Comparison of ENCODE assay signal across 9 cellular contexts in genomic region chr2:231554748-231555545, GRCh38. TPM values are rescaled to one million over a fixed set of nuclear protein-coding genes. Genes with fewer than 3 reads are reported as not detected.
DNase-seq lines count a peak whose midpoint lies in the region; ATAC-seq and TF ChIP-seq lines count a peak whose summit lies in the region.
"Had no signal": no experiment of that assay in that cellular context is flagged by ENCODE, and none has a peak within 500 bp of the region (broad histone marks: within the 10 kb centered on the region; RNA-seq: fewer than 3 reads in every experiment).

No MANE protein-coding gene starts in this region.

- peak; percentile 45 to 90 (median 74) for ATAC-seq in heart left ventricle

- CTCF ChIA-PET in A673 (lab: Charles Lee), result interaction anchor here (0.6 kb wide), 1 partner anchor 76 kb away, joined by 3 read pairs; no protein-coding TSS in a partner anchor

- WGBS in heart left ventricle, 4 donors, result 55 to 60% (median 57%) methylated on average over 14 of the region's 14 CpGs
- 43 to 48% methylated on average over 14 of the region's 14 CpGs for WGBS in sigmoid colon, 2 donors

- H3K36me3 ChIP-seq in heart left ventricle (no peaks in the 10 kb centered on the region), sigmoid colon (no peaks in the 10 kb centered on the region), A673 (ENCODE audit: insufficient read depth, low read length, poor library complexity, severe bottlenecking) (no peaks in the 10 kb centered on the region)
- H3K36me3 ChIP-seq in effector memory CD4-positive, alpha-beta T cell (ENCODE audit: control insufficient read depth, insufficient read depth, low read length), result no peaks in the 10 kb centered on the region

- POLR2A ChIA-PET in A673 (lab: Charles Lee; ENCODE audit: low non-redundant PET), result no interaction called here

- peaks cover 0 to 8% (median 0%) of the 10 kb centered on the region in 9 donors for H3K27me3 ChIP-seq in heart left ventricle
- no peaks in the 10 kb centered on the region for H3K27me3 ChIP-seq in sigmoid colon
- H3K27me3 ChIP-seq in A673 (replicated peaks; ENCODE audit: insufficient read depth, low read depth, low read length, poor library complexity), result no peaks in the 10 kb centered on the region
- H3K27me3 ChIP-seq in effector memory CD4-positive, alpha-beta T cell (replicated peaks; ENCODE audit: control insufficient read depth, insufficient read depth, low read length, poor library complexity, severe bottlenecking), result no peaks in the 10 kb centered on the region

- H3K27ac ChIP-seq in heart left ventricle, result peak overlapping the region; percentile 0 to 84 (median 74)
- H3K27ac ChIP-seq in sigmoid colon, result peak overlapping the region; percentile 67 to 75 (median 74)
- no peak overlapping the region for H3K27ac ChIP-seq in A673 (ENCODE audit: low read depth, low read length, poor library complexity, severe bottlenecking)
- no peak overlapping the region for H3K27ac ChIP-seq in effector memory CD4-positive, alpha-beta T cell (ENCODE audit: insufficient read depth, low read length, poor library complexity, severe bottlenecking)

- intact Hi-C loops in heart left ventricle (cut with DNase I), result loop anchor here in 8 of 10 donors (5.0 to 10.0 kb wide), 4 partner anchors 33 to 73 kb away; no protein-coding TSS in a partner anchor
- intact Hi-C loops in sigmoid colon (cut with DNase I), result loop anchor here (5.0 kb wide), 1 partner anchor 38 kb away; no protein-coding TSS in a partner anchor
- intact Hi-C loops in A673 (cut with micrococcal nuclease; ENCODE audit: unreplicated experiment), result no loop called here

- TF ChIP-seq CTCF in heart left ventricle (IDR thresholded peaks at IDR 0.05), result no peak
- TF ChIP-seq CTCF in sigmoid colon (IDR thresholded peaks at IDR 0.05), result no peak
- TF ChIP-seq CTCF in A673 (conservative IDR thresholded peaks at IDR 0.05; ENCODE audit: low read depth, low read length), result no peak

- H3K9me3 ChIP-seq in heart left ventricle (peaks cover 0 to 14% (median 10%) of the 10 kb centered on the region in 12 donors), sigmoid colon (peaks cover 0 to 6% (median 2%) of the 10 kb centered on the region in 4 donors), A673 (ENCODE audit: low read depth, low read length, poor library complexity, severe bottlenecking) (peaks cover 14% of the 10 kb centered on the region)
- no peaks in the 10 kb centered on the region for H3K9me3 ChIP-seq in effector memory CD4-positive, alpha-beta T cell (ENCODE audit: control insufficient read depth, low read length)

- BruUV-seq in A673 (replicated peaks; lab: Mats Ljungman, UMichigan), result no TSS peak

- no peak for TF ChIP-seq POLR2A in heart left ventricle (IDR thresholded peaks at IDR 0.05)
- no peak for TF ChIP-seq POLR2A in sigmoid colon (IDR thresholded peaks at IDR 0.05)

- in situ Hi-C loops in SK-MEL-5 (cut with HindIII; ENCODE audit: low pct_unique_long_range_greater_than_20kb, low sequenced_read_pairs), result no loop called here

- H3K4me3 ChIP-seq in GM08714 (ENCODE audit: low read length), result peak overlapping the region; percentile 16; the same call in 1 of the 2 replicates
- H3K4me3 ChIP-seq in heart left ventricle, result peak overlapping the region in 10 of 12 donors; percentile 2 to 52 (median 38)
- H3K4me3 ChIP-seq in sigmoid colon, result peak overlapping the region in 3 of 4 donors; percentile 21 to 30 (median 28)
- no peak overlapping the region for H3K4me3 ChIP-seq in A673 (ENCODE audit: low read depth, low read length, poor library complexity, severe bottlenecking)
- H3K4me3 ChIP-seq in effector memory CD4-positive, alpha-beta T cell (ENCODE audit: insufficient read depth, low read depth, low read length, poor library complexity, severe bottlenecking), result no peak overlapping the region

- DNase-seq in SK-MEL-5 (ENCODE audit: low read depth, low spot score) (peak; percentile 23), heart left ventricle (peak; percentile 61 to 83 (median 73)), sigmoid colon (peak; percentile 90), A673 (ENCODE audit: low spot score) (no peak), SK-N-DZ (ENCODE audit: low spot score) (no peak), SHP77 treated with DMSO at 0.1 percent for 48 hours (lab: John Stamatoyannopoulos, UW) (no peak)
- DNase-seq in effector memory CD4-positive, alpha-beta T cell, result no peak

- H3K4me1 ChIP-seq in heart left ventricle, result peaks cover 0 to 27% (median 14%) of the 10 kb centered on the region in 12 donors
- peaks cover 0 to 20% (median 12%) of the 10 kb centered on the region in 4 donors for H3K4me1 ChIP-seq in sigmoid colon
- no peaks in the 10 kb centered on the region for H3K4me1 ChIP-seq in A673 (ENCODE audit: insufficient read depth, low read length, poor library complexity, severe bottlenecking)
- peaks cover 6% of the 10 kb centered on the region for H3K4me1 ChIP-seq in effector memory CD4-positive, alpha-beta T cell (ENCODE audit: control insufficient read depth, insufficient read depth, low read length, poor library complexity, severe bottlenecking)

- TF ChIP-seq EP300 in sigmoid colon (IDR thresholded peaks at IDR 0.05), result no peak

RNA-seq across cellular contexts. Expression of gene NMUR1, which starts 24.7 kb away (rescaled TPM):
- 0.18 TPM in 1 of 2 replicates, not detected in the other for total RNA-seq in SK-MEL-5 (2014; rRNA removed; shearing (Covaris generic))
- polyA plus RNA-seq in SK-MEL-5 (2015; cell fraction: cytosol; rRNA removed), result 0.06 TPM in 1 of 2 replicates, not detected in the other
- not detected in 2 replicates for polyA plus RNA-seq in SK-MEL-5 (2015; cell fraction: nucleus; rRNA removed)
- total RNA-seq in heart left ventricle (under 1 TPM in 7 of 9 donors, not detected in 2; 0.12 to 0.71 (median 0.53) TPM), sigmoid colon (under 1 TPM in 3 of 4 donors, not detected in 1; 0.14 to 0.36 (median 0.16) TPM), A673 (2021) (not detected in 2 replicates)
- polyA plus RNA-seq in heart left ventricle (under 1 TPM; 0.10 to 0.23 TPM), sigmoid colon (under 1 TPM in 2 of 3 donors, not detected in 1; 0.23 to 0.28 TPM)
- polyA plus RNA-seq in SK-N-DZ (2014; cell fraction: cytosol; rRNA removed), result not detected in 2 replicates
- not detected in 2 replicates for polyA plus RNA-seq in SK-N-DZ (2014; cell fraction: nucleus; rRNA removed)
- total RNA-seq: bronchial epithelial cell had no signal

RNA-seq across cellular contexts. Expression of gene TEX44, which starts 37.7 kb away (rescaled TPM):
- total RNA-seq in SK-MEL-5 (2014; rRNA removed; shearing (Covaris generic)), result not detected in 2 replicates
- not detected in 2 replicates for polyA plus RNA-seq in SK-MEL-5 (2015; cell fraction: cytosol; rRNA removed)
- polyA plus RNA-seq in SK-MEL-5 (2015; cell fraction: nucleus; rRNA removed), result not detected in 2 replicates
- total RNA-seq in heart left ventricle, result not detected
- polyA plus RNA-seq in heart left ventricle, result not detected
- total RNA-seq in sigmoid colon, result not detected
- polyA plus RNA-seq in sigmoid colon, result not detected
- total RNA-seq in A673 (2021), result not detected in 2 replicates
- not detected in 2 replicates for polyA plus RNA-seq in SK-N-DZ (2014; cell fraction: cytosol; rRNA removed)
- polyA plus RNA-seq in SK-N-DZ (2014; cell fraction: nucleus; rRNA removed), result not detected in 2 replicates
- total RNA-seq: bronchial epithelial cell had no signal

Comparison
In these comparisons a context has a peak if more than half of its experiments do, and no peak if none do; other contexts are left out.
1. H3K4me3 ChIP-seq: peak in GM08714 (single experiment), heart left ventricle (10 of 12) and sigmoid colon (3 of 4); none in A673 (single experiment) and effector memory CD4-positive, alpha-beta T cell (single experiment).
2. DNase-seq: peak in SK-MEL-5 (single experiment), heart left ventricle (5 of 5) and sigmoid colon (single experiment); none in A673 (single experiment), SK-N-DZ (single experiment), SHP77 treated with DMSO at 0.1 percent for 48 hours (single experiment) and effector memory CD4-positive, alpha-beta T cell (0 of 3).
3. H3K27ac ChIP-seq: peak in heart left ventricle (12 of 12) and sigmoid colon (4 of 4); none in A673 (single experiment) and effector memory CD4-positive, alpha-beta T cell (single experiment).